In genomic region chr20:2742934-2743559, GRCh38 we compare ENCODE assay signal across 8 cellular contexts. TPM values are rescaled to one million over a fixed set of nuclear protein-coding genes. Genes with fewer than 3 reads are reported as not detected.
DNase-seq lines count a peak whose midpoint lies in the region; ATAC-seq and TF ChIP-seq lines count a peak whose summit lies in the region.

No MANE protein-coding gene starts in this region.

- no peaks in the 10 kb centered on the region for H3K36me3 ChIP-seq in adrenal gland (replicated peaks in 1 of 2)

- H3K27ac Mint-ChIP-seq in T-helper 17 cell (peak overlapping the region; percentile 96), immature natural killer cell (peak overlapping the region; percentile 93 to 100 (median 98))

- H3K36me3 Mint-ChIP-seq in T-helper 17 cell (ENCODE audit: low read depth) (no peaks in the 10 kb centered on the region), immature natural killer cell (no peaks in the 10 kb centered on the region)

- intact Hi-C loops in adrenal gland (cut with DNase I): no loop called here

- no peaks in the 10 kb centered on the region for H3K27me3 ChIP-seq in adrenal gland

- H3K4me1 Mint-ChIP-seq in T-helper 17 cell (peaks cover 37% of the 10 kb centered on the region), immature natural killer cell (peaks cover 66 to 67% of the 10 kb centered on the region in 2 donors)

- H3K9me3 Mint-ChIP-seq in immature natural killer cell: no peaks in the 10 kb centered on the region

- WGBS in adrenal gland, 4 donors: 9 to 11% (median 11%) methylated on average over 11 to 12 of the region's 12 CpGs

- no peak overlapping the region for H3K27ac ChIP-seq in adrenal gland

- ATAC-seq in T-helper 17 cell (peak; percentile 61), GM21529 (IDR thresholded peaks at IDR 0.05; ENCODE audit: unreplicated experiment) (no peak)

- TF ChIP-seq POLR2A in adrenal gland (IDR thresholded peaks at IDR 0.05): no peak

- H3K4me3 Mint-ChIP-seq in T-helper 17 cell (peak overlapping the region; percentile 85), immature natural killer cell (peak overlapping the region; percentile 68 to 95 (median 80))

- peak; percentile 91 for DNase-seq in DMS 273 (lab: John Stamatoyannopoulos, UW; ENCODE audit: unreplicated experiment)
- no peak for DNase-seq in DMS 273 treated with DMSO at 0.1 percent for 48 hours (lab: John Stamatoyannopoulos, UW)
- peak; percentile 76 for DNase-seq in NCI-H1105 (lab: John Stamatoyannopoulos, UW)
- DNase-seq in T-helper 17 cell: peak; percentile 52 to 69 (median 54)
- peak; percentile 41 to 68 (median 50) for DNase-seq in adrenal gland
- peak; percentile 77 to 80 (median 79) for DNase-seq in immature natural killer cell
- DNase-seq in stimulated activated CD4-positive, alpha-beta T cell treated with anti-CD3 and anti-CD28 coated beads, Interleukin-2, amount 100 ng/mL, for 4 hours (ENCODE audit: low read depth): peak; percentile 64

- no peaks in the 10 kb centered on the region for H3K4me1 ChIP-seq in adrenal gland (replicated peaks in 1 of 2)

- H3K27me3 Mint-ChIP-seq in T-helper 17 cell (no peaks in the 10 kb centered on the region), immature natural killer cell (ENCODE audit: low read depth in 3 of 3) (peaks cover 3 to 10% (median 3%) of the 10 kb centered on the region in 3 donors)

- no peak overlapping the region for H3K4me3 ChIP-seq in adrenal gland

- H3K9me3 ChIP-seq in T-helper 17 cell (ENCODE audit: control insufficient read depth, low read length, poor library complexity, severe bottlenecking) (no peaks in the 10 kb centered on the region), adrenal gland (replicated peaks in 1 of 3) (no peaks in the 10 kb centered on the region)

- peak; percentile 43 to 71 (median 63) for TF ChIP-seq CTCF in adrenal gland (IDR thresholded peaks at IDR 0.05)

RNA-seq across cellular contexts. Expression of gene EBF4, which starts 50.5 kb away (rescaled TPM):
- total RNA-seq in T-helper 17 cell: 1 to 10 TPM; 2.0 to 2.3 TPM
- 10 to 100 TPM in 4 of 8 donors, 1 to 10 TPM in 4; 2.8 to 13.3 (median 10.2) TPM for total RNA-seq in adrenal gland
- 10 to 100 TPM in 2 of 3 donors, 1 to 10 TPM in 1; 1.6 to 29.7 (median 14.1) TPM for polyA plus RNA-seq in adrenal gland
- polyA plus RNA-seq in immature natural killer cell: 1 to 10 TPM; 1.3 to 1.8 (median 1.7) TPM

RNA-seq across cellular contexts. Expression of gene CPXM1, which starts 57.4 kb away (rescaled TPM):
- under 1 TPM; 0.12 to 0.23 TPM for total RNA-seq in T-helper 17 cell
- 10 to 100 TPM in 4 of 8 donors, 1 to 10 TPM in 4; 6.1 to 21.8 (median 10.9) TPM for total RNA-seq in adrenal gland
- polyA plus RNA-seq in adrenal gland: 10 to 100 TPM in 2 of 3 donors, 1 to 10 TPM in 1; 2.5 to 19.7 (median 10.5) TPM
- polyA plus RNA-seq in immature natural killer cell: 1 to 10 TPM in 1 of 3 donors, under 1 TPM in 1, not detected in 1; 0.74 to 1.2 TPM

Comparison
In these comparisons a context has a peak if more than half of its experiments do, and no peak if none do; other contexts are left out.
1. RNA of gene CPXM1, which starts 57.4 kb away (total RNA-seq): 6.1 to 21.8 TPM in adrenal gland; 0.12 to 0.23 TPM in T-helper 17 cell; every median in the first group is over 4 times any median in the second.